17 cellular contexts compared by ENCODE assay signal in the genomic region with DNA sequence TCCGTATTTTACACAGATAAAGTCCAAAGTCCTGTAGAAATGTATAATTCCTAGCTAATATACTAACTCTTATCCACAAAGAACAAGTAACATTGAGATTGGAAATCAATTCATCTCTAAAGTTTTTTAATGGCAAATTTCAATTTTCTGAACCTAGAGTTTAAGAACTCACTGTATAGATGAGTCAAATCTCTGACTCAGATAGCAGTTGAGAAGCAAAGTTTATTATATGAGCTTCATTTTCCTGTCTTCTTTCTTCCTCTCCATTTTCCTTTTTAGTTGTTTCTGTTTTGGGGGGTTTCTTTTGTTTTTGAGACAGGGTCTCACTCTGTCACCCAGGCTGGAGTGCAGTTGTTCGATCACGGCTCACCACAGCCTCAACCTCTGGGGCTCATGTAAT. TPM values are rescaled to one million over a fixed set of nuclear protein-coding genes. Genes with fewer than 3 reads are reported as not detected.
DNase-seq lines count a peak whose midpoint lies in the region; ATAC-seq and TF ChIP-seq lines count a peak whose summit lies in the region.
"Had no signal": no experiment of that assay in that cellular context is flagged by ENCODE, and none has a peak within 500 bp of the region (broad histone marks: within the 10 kb centered on the region; RNA-seq: fewer than 3 reads in every experiment).

No MANE protein-coding gene starts in this region.

- H2AK9ac ChIP-seq in IMR-90 (replicated peaks; ENCODE audit: low read depth, low read length, poor library complexity): no peak overlapping the region

- H3K4me1 Mint-ChIP-seq in CD4-positive, alpha-beta memory T cell: peaks cover 0 to 19% (median 7%) of the 10 kb centered on the region in 4 donors
- H3K4me1 Mint-ChIP-seq in activated CD8-positive, alpha-beta memory T cell treated with anti-CD3 and anti-CD28 coated beads, Interleukin-2, amount 10 ng/mL, durations not matched to agents 7 days and 5 days: no peaks in the 10 kb centered on the region

- no peaks in the 10 kb centered on the region for H3K9me3 ChIP-seq in CD4-positive, alpha-beta memory T cell (ENCODE audit: control insufficient read depth in 1 of 2, low read length in 2 of 2)
- H3K9me3 ChIP-seq in IMR-90 (ENCODE audit: control insufficient read depth, insufficient read depth, low read length) (no peaks in the 10 kb centered on the region), gastroesophageal sphincter (no peaks in the 10 kb centered on the region), sigmoid colon (no peaks in the 10 kb centered on the region)

- H3K4me1 ChIP-seq in CD4-positive, alpha-beta memory T cell (ENCODE audit: insufficient read depth, low read length): peaks cover 5% of the 10 kb centered on the region
- H3K4me1 ChIP-seq in IMR-90 (ENCODE audit: control insufficient read depth, insufficient read depth, low read length): peaks cover 14% of the 10 kb centered on the region
- H3K4me1 ChIP-seq in gastroesophageal sphincter: peaks cover 4 to 57% (median 37%) of the 10 kb centered on the region in 3 donors
- H3K4me1 ChIP-seq in sigmoid colon: peaks cover 0 to 72% (median 67%) of the 10 kb centered on the region in 4 donors
- H3K4me1 ChIP-seq: foreskin keratinocyte had no signal

- no peak overlapping the region for H3K23ac ChIP-seq in IMR-90 (ENCODE audit: low read depth, low read length)

- intact Hi-C loops in CD4-positive, alpha-beta memory T cell (cut with micrococcal nuclease): loop anchor here (5.0 kb wide), 1 partner anchor 48 kb away; no protein-coding TSS in a partner anchor
- intact Hi-C loops in IMR-90 (cut with micrococcal nuclease) (loop anchor here (5.0 kb wide), 1 partner anchor 113 kb away; no protein-coding TSS in a partner anchor), sigmoid colon (cut with DNase I) (no loop called here)

- H2BK15ac ChIP-seq in IMR-90 (ENCODE audit: low read depth, low read length): no peak overlapping the region

- H3K36me3 ChIP-seq in CD4-positive, alpha-beta memory T cell (ENCODE audit: insufficient read depth, low read length): peaks cover 45% of the 10 kb centered on the region
- H3K36me3 ChIP-seq in IMR-90 (ENCODE audit: control insufficient read depth, insufficient read depth, low read length) (peaks cover 78% of the 10 kb centered on the region), gastroesophageal sphincter (peaks cover 0 to 89% of the 10 kb centered on the region in 2 donors), sigmoid colon (peaks cover 0 to 53% (median 13%) of the 10 kb centered on the region in 4 donors)

- H2AK5ac ChIP-seq in IMR-90 (ENCODE audit: low read depth, low read length): no peak overlapping the region

- H4K91ac ChIP-seq in IMR-90 (ENCODE audit: insufficient read depth, low read depth, low read length): no peak overlapping the region

- H3K79me1 ChIP-seq in IMR-90 (ENCODE audit: low read depth in 1 of 2, low read length in 2 of 2): peaks cover 17 to 45% of the 10 kb centered on the region in 2 experiments

- no peaks in the 10 kb centered on the region for H3K27me3 ChIP-seq in CD4-positive, alpha-beta memory T cell (ENCODE audit: insufficient read depth, low read length)
- no peaks in the 10 kb centered on the region for H3K27me3 ChIP-seq in IMR-90 (ENCODE audit: control insufficient read depth, insufficient read depth, low read length)
- H3K27me3 ChIP-seq in gastroesophageal sphincter: no peaks in the 10 kb centered on the region
- H3K27me3 ChIP-seq in sigmoid colon: no peaks in the 10 kb centered on the region
- H3K27me3 ChIP-seq: foreskin keratinocyte had no signal

- TF ChIP-seq EP300 in gastroesophageal sphincter (IDR thresholded peaks at IDR 0.05): no peak
- TF ChIP-seq EP300 in sigmoid colon (IDR thresholded peaks at IDR 0.05): no peak

- TF ChIP-seq CTCF in IMR-90 (conservative IDR thresholded peaks at IDR 0.05; ENCODE audit: low read depth, low read length): no peak
- TF ChIP-seq CTCF in gastroesophageal sphincter (IDR thresholded peaks at IDR 0.05): no peak
- TF ChIP-seq CTCF in sigmoid colon (IDR thresholded peaks at IDR 0.05): no peak

- H2BK120ac ChIP-seq in IMR-90 (ENCODE audit: low read depth, low read length): no peak overlapping the region

- H4K5ac ChIP-seq in IMR-90 (ENCODE audit: low read depth, low read length): no peak overlapping the region

- peak overlapping the region in 1 of 2 experiments; percentile 49; a peak in 1 of 4 replicates for H4K8ac ChIP-seq in IMR-90 (ENCODE audit: low read depth in 2 of 2, low read length in 2 of 2)

- H3K4me3 ChIP-seq in CD4-positive, alpha-beta memory T cell (ENCODE audit: low read length in 2 of 2): no peak overlapping the region
- H3K4me3 ChIP-seq in IMR-90 (ENCODE audit: insufficient read depth, low read depth, low read length) (no peak overlapping the region), gastroesophageal sphincter (no peak overlapping the region), sigmoid colon (no peak overlapping the region)
- H3K4me3 ChIP-seq: GM12878 had no signal

- H2AFZ ChIP-seq in IMR-90 (replicated peaks; ENCODE audit: low read length, poor library complexity): no peak overlapping the region

- H3K56ac ChIP-seq in IMR-90 (ENCODE audit: extremely low read depth, insufficient read depth, low read length): no peak overlapping the region

- H3K4me2 ChIP-seq in IMR-90 (ENCODE audit: low read depth, low read length): no peak overlapping the region

- no peak overlapping the region for H3K9ac ChIP-seq in IMR-90 (ENCODE audit: low read depth, low read length)

- H2BK20ac ChIP-seq in IMR-90 (ENCODE audit: low read depth, low read length): no peak overlapping the region

- H3K9me3 Mint-ChIP-seq in CD4-positive, alpha-beta memory T cell: no peaks in the 10 kb centered on the region
- no peaks in the 10 kb centered on the region for H3K9me3 Mint-ChIP-seq in activated CD8-positive, alpha-beta memory T cell treated with anti-CD3 and anti-CD28 coated beads, Interleukin-2, amount 10 ng/mL, durations not matched to agents 7 days and 5 days (ENCODE audit: low read depth)
- H3K9me3 Mint-ChIP-seq: activated CD4-positive, alpha-beta memory T cell treated with anti-CD3 and anti-CD28 coated beads for 36 hours; activated T-helper 1 cell treated with anti-CD3 and anti-CD28 coated beads, Interleukin-12 subunit alpha, Interleukin-12 subunit beta, Interleukin-2, Interleukin-4 antibody, amounts not matched to agents 30 ng/mL and 10 ng/mL and 1 ng/mL, durations not matched to agents 14 hours and 24 hours and 36 hours; stimulated activated naive CD8-positive, alpha-beta T cell treated with anti-CD3 and anti-CD28 coated beads, Interleukin-15, Interleukin-2, amounts not matched to agents 100 ng/mL and 50 ng/mL, for 24 hours had no signal

- in situ Hi-C loops in IMR-90 (cut with MboI; ENCODE audit: low sequenced_read_pairs): no loop called here

- POLR2A ChIA-PET in CD4-positive, alpha-beta memory T cell (lab: Charles Lee; ENCODE audit: partially characterized antibody): interaction anchor here (0.6 kb wide), 1 partner anchor 20 kb away, joined by 5 read pairs; no protein-coding TSS in a partner anchor
- POLR2A ChIA-PET in IMR-90 (lab: Charles Lee; ENCODE audit: unreplicated experiment): interaction anchor here (0.6 to 1.2 kb wide), 2 partner anchors 8 to 210 kb away, joined by 3 read pairs; no protein-coding TSS in a partner anchor

- BruUV-seq in IMR-90 (replicated peaks; lab: Mats Ljungman, UMichigan): no TSS peak

- no peak for TF ChIP-seq RAD21 in IMR-90 (IDR thresholded peaks at IDR 0.05; ENCODE audit: low read length)

- peak overlapping the region; percentile 59 for H2BK5ac ChIP-seq in IMR-90 (ENCODE audit: low read depth, low read length, poor library complexity, severe bottlenecking)

- WGBS in IMR-90 (ENCODE audit: extremely low coverage in 2 of 2, insufficient read length in 1 of 2), 2 experiments: no CpG with 5 or more reads among the region's 3 CpGs
- 71 to 77% methylated on average over 2 of the region's 3 CpGs for WGBS in gastroesophageal sphincter (ENCODE audit: low coverage in 1 of 2), 2 donors
- 74 to 89% methylated on average over 3 of the region's 3 CpGs for WGBS in sigmoid colon, 2 donors

- peak overlapping the region in 4 of 7 donors; percentile 19 to 76 (median 52) for H3K27ac Mint-ChIP-seq in CD4-positive, alpha-beta memory T cell
- H3K27ac Mint-ChIP-seq in activated CD8-positive, alpha-beta memory T cell treated with anti-CD3 and anti-CD28 coated beads, Interleukin-2, amount 10 ng/mL, durations not matched to agents 7 days and 5 days: no peak overlapping the region
- H3K27ac Mint-ChIP-seq: activated CD4-positive, alpha-beta memory T cell treated with anti-CD3 and anti-CD28 coated beads for 36 hours; activated T-helper 1 cell treated with anti-CD3 and anti-CD28 coated beads, Interleukin-12 subunit alpha, Interleukin-12 subunit beta, Interleukin-2, Interleukin-4 antibody, amounts not matched to agents 30 ng/mL and 10 ng/mL and 1 ng/mL, durations not matched to agents 14 hours and 24 hours and 36 hours; stimulated activated naive CD8-positive, alpha-beta T cell treated with anti-CD3 and anti-CD28 coated beads, Interleukin-15, Interleukin-2, amounts not matched to agents 100 ng/mL and 50 ng/mL, for 24 hours had no signal

- TF ChIP-seq POLR2A in IMR-90 (IDR thresholded peaks at IDR 0.05; ENCODE audit: low read depth, low read length): no peak
- no peak for TF ChIP-seq POLR2A in gastroesophageal sphincter (IDR thresholded peaks at IDR 0.05)
- no peak for TF ChIP-seq POLR2A in sigmoid colon (IDR thresholded peaks at IDR 0.05)

- H3K27ac ChIP-seq in CD4-positive, alpha-beta memory T cell (ENCODE audit: low read depth, low read length): no peak overlapping the region
- H3K27ac ChIP-seq in IMR-90 (ENCODE audit: insufficient read depth, low read length) (peak overlapping the region; percentile 41; the same call in 1 of the 2 replicates), gastroesophageal sphincter (peak overlapping the region in 3 of 4 donors; percentile 67 to 76 (median 68)), sigmoid colon (peak overlapping the region; percentile 69 to 84 (median 77))
- H3K27ac ChIP-seq: foreskin keratinocyte, RWPE1 had no signal

- H3K27me3 Mint-ChIP-seq in CD4-positive, alpha-beta memory T cell: no peaks in the 10 kb centered on the region
- no peaks in the 10 kb centered on the region for H3K27me3 Mint-ChIP-seq in activated CD8-positive, alpha-beta memory T cell treated with anti-CD3 and anti-CD28 coated beads, Interleukin-2, amount 10 ng/mL, durations not matched to agents 7 days and 5 days
- H3K27me3 Mint-ChIP-seq: activated CD4-positive, alpha-beta memory T cell treated with anti-CD3 and anti-CD28 coated beads for 36 hours; stimulated activated naive CD8-positive, alpha-beta T cell treated with anti-CD3 and anti-CD28 coated beads, Interleukin-15, Interleukin-2, amounts not matched to agents 100 ng/mL and 50 ng/mL, for 24 hours had no signal

- ATAC-seq in IMR-90 (ENCODE audit: low read depth) (0 out of 2 replicates have a peak, but pooled peaks have one; percentile 25), gastroesophageal sphincter (no peak), HG02610 (IDR thresholded peaks at IDR 0.05; ENCODE audit: unreplicated experiment) (no peak)
- ATAC-seq in activated CD8-positive, alpha-beta memory T cell treated with anti-CD3 and anti-CD28 coated beads, Interleukin-2, amount 10 ng/mL, durations not matched to agents 7 days and 5 days: no peak
- ATAC-seq: foreskin keratinocyte, GM12878 had no signal

- no peak overlapping the region for H3K4me3 Mint-ChIP-seq in CD4-positive, alpha-beta memory T cell
- H3K4me3 Mint-ChIP-seq in activated CD8-positive, alpha-beta memory T cell treated with anti-CD3 and anti-CD28 coated beads, Interleukin-2, amount 10 ng/mL, durations not matched to agents 7 days and 5 days: no peak overlapping the region
- H3K4me3 Mint-ChIP-seq: activated CD4-positive, alpha-beta memory T cell treated with anti-CD3 and anti-CD28 coated beads for 36 hours; activated T-helper 1 cell treated with anti-CD3 and anti-CD28 coated beads, Interleukin-12 subunit alpha, Interleukin-12 subunit beta, Interleukin-2, Interleukin-4 antibody, amounts not matched to agents 30 ng/mL and 10 ng/mL and 1 ng/mL, durations not matched to agents 14 hours and 24 hours and 36 hours; stimulated activated naive CD8-positive, alpha-beta T cell treated with anti-CD3 and anti-CD28 coated beads, Interleukin-15, Interleukin-2, amounts not matched to agents 100 ng/mL and 50 ng/mL, for 24 hours had no signal

- H3K18ac ChIP-seq in IMR-90 (ENCODE audit: low read depth, low read length): no peak overlapping the region

- H4K20me1 ChIP-seq in IMR-90 (ENCODE audit: insufficient read depth, low read length): peaks cover 10% of the 10 kb centered on the region; the same call in 1 of the 2 replicates

- dilution Hi-C loops in IMR-90 (cut with HindIII; ENCODE audit: low sequenced_read_pairs, unreplicated experiment): no loop called here

- H3K36me3 Mint-ChIP-seq in CD4-positive, alpha-beta memory T cell: peaks cover 58 to 91% of the 10 kb centered on the region in 2 donors
- peaks cover 54% of the 10 kb centered on the region for H3K36me3 Mint-ChIP-seq in activated CD8-positive, alpha-beta memory T cell treated with anti-CD3 and anti-CD28 coated beads, Interleukin-2, amount 10 ng/mL, durations not matched to agents 7 days and 5 days

- no peak overlapping the region for H3K14ac ChIP-seq in IMR-90 (replicated peaks; ENCODE audit: low read depth, low read length)

- peaks cover 29% of the 10 kb centered on the region for H3K9me1 ChIP-seq in IMR-90 (ENCODE audit: insufficient read depth, low read length)

- no peak for DNase-seq in CD4-positive, alpha-beta memory T cell
- DNase-seq in IMR-90 (peak; percentile 56), sigmoid colon (no peak), DMS79 (lab: John Stamatoyannopoulos, UW) (no peak)
- no peak for DNase-seq in activated CD8-positive, alpha-beta memory T cell treated with anti-CD3 and anti-CD28 coated beads, Interleukin-2, amount 10 ng/mL, durations not matched to agents 7 days and 5 days
- DNase-seq: activated CD4-positive, alpha-beta memory T cell treated with anti-CD3 and anti-CD28 coated beads for 36 hours; amniotic stem cell; foreskin keratinocyte; NCI-H1930; NCI-H446 treated with DMSO at 0.1 percent for 48 hours; SW 1271 had no signal

- H3K4ac ChIP-seq in IMR-90 (ENCODE audit: low read depth, low read length): no peak overlapping the region

- CTCF ChIA-PET in CD4-positive, alpha-beta memory T cell (lab: Charles Lee; ENCODE audit: partially characterized antibody): no interaction called here
- CTCF ChIA-PET in IMR-90 (lab: Yijun Ruan, JAX): no interaction called here
- CTCF ChIA-PET in activated CD8-positive, alpha-beta memory T cell treated with anti-CD3 and anti-CD28 coated beads, Interleukin-2, amount 10 ng/mL, durations not matched to agents 7 days and 5 days (lab: Charles Lee): interaction anchor here (0.9 kb wide), 1 partner anchor 12 kb away, joined by 3 read pairs; no protein-coding TSS in a partner anchor

RNA-seq across cellular contexts. Expression of a gene that starts 51.6 kb away (rescaled TPM):
- 10 to 100 TPM; 20.2 to 21.7 TPM for total RNA-seq in CD4-positive, alpha-beta memory T cell
- 1 to 10 TPM; 1.1 to 4.7 TPM for polyA plus RNA-seq in CD4-positive, alpha-beta memory T cell
- total RNA-seq in IMR-90 (2012; rRNA removed) (23.9 and 25.6 TPM in 2 replicates), gastroesophageal sphincter (10 to 100 TPM; 55.9 to 85.5 (median 78.9) TPM), sigmoid colon (10 to 100 TPM; 24.5 to 61.6 (median 41.5) TPM)
- polyA plus RNA-seq in IMR-90 (2012; rRNA removed) (36.3 and 43.4 TPM in 2 replicates), sigmoid colon (1 to 10 TPM in 2 of 3 donors, under 1 TPM in 1; 0.92 to 9.7 (median 1.8) TPM)
- 26.1 and 37.9 TPM in 2 replicates for polyA plus RNA-seq in IMR-90 (2012; cell fraction: cytosol; rRNA removed)
- 30.7 and 53.5 TPM in 2 replicates for polyA plus RNA-seq in IMR-90 (2012; cell fraction: nucleus; rRNA removed; ENCODE audit: low replicate concordance)
- total RNA-seq in activated CD8-positive, alpha-beta memory T cell treated with anti-CD3 and anti-CD28 coated beads, Interleukin-2, amount 10 ng/mL, durations not matched to agents 7 days and 5 days: 10 to 100 TPM; 38.5 to 75.6 TPM
